In the genomic region with DNA sequence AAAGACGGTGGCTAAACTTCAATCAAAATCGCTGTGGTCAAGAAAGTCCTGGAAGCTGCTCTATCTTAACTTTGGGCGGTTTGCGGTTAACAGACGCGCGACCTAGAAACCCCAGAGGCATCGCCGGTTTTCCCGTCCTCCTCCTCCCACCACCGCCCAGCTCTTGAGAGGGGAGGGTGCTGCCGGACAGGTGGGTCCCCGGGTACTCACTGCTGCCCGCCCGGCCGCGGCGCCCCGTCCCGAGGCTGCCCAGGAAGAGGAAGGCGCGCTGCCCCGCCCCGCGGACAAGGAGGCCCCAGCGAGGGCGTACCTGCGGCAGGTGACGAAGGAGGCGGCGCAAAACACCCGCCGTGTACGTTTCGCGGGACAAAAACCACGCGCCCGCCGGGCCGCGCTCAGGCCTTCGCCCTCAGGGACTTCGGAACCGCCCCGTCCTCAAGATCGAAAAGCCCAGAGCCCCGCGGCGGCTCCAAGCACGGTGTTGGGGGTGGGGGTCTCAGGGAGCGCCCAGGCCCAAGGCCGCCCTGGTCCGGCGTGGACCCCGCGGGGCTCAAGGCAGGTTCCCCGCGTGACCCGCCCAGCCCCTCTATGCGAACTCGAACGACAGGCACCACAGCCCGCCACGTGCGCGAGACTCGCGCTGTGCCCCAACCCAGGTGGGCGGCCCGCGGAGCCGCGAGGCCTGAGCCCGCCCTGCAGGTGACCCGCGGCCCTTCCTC, we compare ENCODE assay signal across 7 cellular contexts. TPM values are rescaled to one million over a fixed set of nuclear protein-coding genes. Genes with fewer than 3 reads are reported as not detected.
DNase-seq lines count a peak whose midpoint lies in the region; ATAC-seq and TF ChIP-seq lines count a peak whose summit lies in the region.

A gene with protein sequence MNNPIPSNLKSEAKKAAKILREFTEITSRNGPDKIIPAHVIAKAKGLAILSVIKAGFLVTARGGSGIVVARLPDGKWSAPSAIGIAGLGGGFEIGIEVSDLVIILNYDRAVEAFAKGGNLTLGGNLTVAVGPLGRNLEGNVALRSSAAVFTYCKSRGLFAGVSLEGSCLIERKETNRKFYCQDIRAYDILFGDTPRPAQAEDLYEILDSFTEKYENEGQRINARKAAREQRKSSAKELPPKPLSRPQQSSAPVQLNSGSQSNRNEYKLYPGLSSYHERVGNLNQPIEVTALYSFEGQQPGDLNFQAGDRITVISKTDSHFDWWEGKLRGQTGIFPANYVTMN (minus strand): TSS at position 259 of the 719 bp plus-strand sequence. CDS start 48 bp downstream, at position 211.

- H3K4me1 ChIP-seq in hepatocyte (ENCODE audit: insufficient read depth) (peaks cover 27% of the 10 kb centered on the region), gastrocnemius medialis (peaks cover 18 to 29% of the 10 kb centered on the region in 2 donors)

- H3K9me3 ChIP-seq in hepatocyte (ENCODE audit: low read depth) = no peaks in the 10 kb centered on the region
- no peaks in the 10 kb centered on the region for H3K9me3 ChIP-seq in gastrocnemius medialis

- no peaks in the 10 kb centered on the region for H3K9me2 ChIP-seq in hepatocyte (replicated peaks; ENCODE audit: insufficient read depth)

- no peaks in the 10 kb centered on the region for H3K36me3 ChIP-seq in hepatocyte (replicated peaks; ENCODE audit: insufficient read depth, low read depth)
- H3K36me3 ChIP-seq in gastrocnemius medialis = no peaks in the 10 kb centered on the region

- peaks cover 33% of the 10 kb centered on the region for H4K20me1 ChIP-seq in hepatocyte (ENCODE audit: insufficient read depth, poor library complexity, severe bottlenecking)

- DNase-seq in hepatocyte (ENCODE audit: low spot score) (peak; percentile 89), gastrocnemius medialis (peak in 1 of 2 donors; percentile 6), NCI-H226 (no peak)

- H3K4me2 ChIP-seq in hepatocyte = peak within 1 kb of the TSS; percentile 97

- H3K4me3 ChIP-seq in hepatocyte = peak within 1 kb of the TSS; percentile 71
- H3K4me3 ChIP-seq in gastrocnemius medialis = peak within 1 kb of the TSS; percentile 79 to 96 (median 91)

- TF ChIP-seq POLR2A in gastrocnemius medialis (IDR thresholded peaks at IDR 0.05) = no peak

- TF ChIP-seq CTCF in hepatocyte (IDR thresholded peaks at IDR 0.05; ENCODE audit: poor library complexity) = no peak
- no peak for TF ChIP-seq CTCF in gastrocnemius medialis (IDR thresholded peaks at IDR 0.05 in 4 of 5, conservative IDR thresholded peaks at IDR 0.05 in 1 of 5)

- intact Hi-C loops in gastrocnemius medialis (cut with DNase I; ENCODE audit: low total_unique reads) = loop anchor here (5.0 kb wide), 1 partner anchor 413 kb away; a partner anchor contains a TSS

- peaks cover 80% of the 10 kb centered on the region for H3K79me2 ChIP-seq in hepatocyte

- H3K27me3 ChIP-seq in hepatocyte = no peaks in the 10 kb centered on the region
- no peaks in the 10 kb centered on the region for H3K27me3 ChIP-seq in gastrocnemius medialis

- H2AFZ ChIP-seq in hepatocyte = peak within 1 kb of the TSS; percentile 90

- ATAC-seq in GM18907 (IDR thresholded peaks at IDR 0.05; ENCODE audit: unreplicated experiment) (peak; percentile 31), HG03066 (IDR thresholded peaks at IDR 0.05; ENCODE audit: low read depth, unreplicated experiment) (peak; percentile 25), SK-N-SH treated with all-trans-retinoic acid at 6 μM for 48 hours (peak; percentile 54), gastrocnemius medialis (peak; percentile 12 to 37)

- H3K27ac ChIP-seq in angular gyrus (ENCODE audit: low read depth, low read length) = peak within 1 kb of the TSS; percentile 69
- H3K27ac ChIP-seq in hepatocyte = peak within 1 kb of the TSS; percentile 99
- peak within 1 kb of the TSS; percentile 80 to 86 (median 84) for H3K27ac ChIP-seq in gastrocnemius medialis

- under 1% methylated on average over 50 of the region's 77 CpGs for WGBS in hepatocyte (ENCODE audit: low lambda C conversion rate, missing lambda C conversion rate)

- in situ Hi-C loops in gastrocnemius medialis (cut with MboI; ENCODE audit: low sequenced_read_pairs in 4 of 4) = no loop called here

TF ChIP-seq in SK-N-SH treated with all-trans-retinoic acid at 6 μM for 48 hours, 23 proteins besides CTCF, POLR2A, EP300 and RAD21:
- no peak for TF ChIP-seq SNAI2 (CRISPR knock-in tag; IDR thresholded peaks at IDR 0.05)
- no peak for TF ChIP-seq ARNTL (CRISPR knock-in tag; IDR thresholded peaks at IDR 0.05; ENCODE audit: borderline replicate concordance, low read depth)
- no peak for TF ChIP-seq TCF4 (CRISPR knock-in tag; IDR thresholded peaks at IDR 0.05; ENCODE audit: borderline replicate concordance)
- no peak for TF ChIP-seq TOX (CRISPR knock-in tag; IDR thresholded peaks at IDR 0.05; ENCODE audit: borderline replicate concordance)
- no peak for TF ChIP-seq ESRRG (CRISPR knock-in tag; IDR thresholded peaks at IDR 0.05)
- no peak for TF ChIP-seq ISL1 (CRISPR knock-in tag; IDR thresholded peaks at IDR 0.05)
- TF ChIP-seq ZNF70 (CRISPR knock-in tag; IDR thresholded peaks at IDR 0.05) = no peak

RNA-seq across cellular contexts. Expression of the gene that starts here (rescaled TPM):
- total RNA-seq in hepatocyte (98.3 and 99.8 TPM in 2 replicates), gastrocnemius medialis (10 to 100 TPM in 1 of 4 donors, 1 to 10 TPM in 3; 6.2 to 16.1 (median 8.5) TPM)
- polyA plus RNA-seq in hepatocyte = 36.3 and 42.7 TPM in 2 replicates
